ENCODE assay signal across 13 cellular contexts in genomic region chr19:35736913-35737886, GRCh38. TPM values are rescaled to one million over a fixed set of nuclear protein-coding genes. Genes with fewer than 3 reads are reported as not detected.
A peak's percentile ranks its signal among the peaks of the same experiment; 100 is the strongest.
DNase-seq lines count a peak whose midpoint lies in the region; ATAC-seq, FAIRE-seq and TF ChIP-seq lines count a peak whose summit lies in the region.
"Had no signal": no experiment of that assay in that cellular context is flagged by ENCODE, and none has a peak within 500 bp of the region (broad histone marks: within the 10 kb centered on the region; RNA-seq: fewer than 3 reads in every experiment).

No MANE protein-coding gene starts in this region.

- no peak for ATAC-seq in HepG2
- ATAC-seq in right lobe of liver: no peak
- ATAC-seq: left lobe of liver had no signal

- H3K9ac ChIP-seq in HepG2 (ENCODE audit: insufficient read depth, low read depth, low read length): no peak overlapping the region
- no peak overlapping the region for H3K9ac ChIP-seq in OCI-LY3 (ENCODE audit: low read length)

- no peak overlapping the region for H3K4me2 ChIP-seq in HepG2 (ENCODE audit: low read depth, low read length)
- H3K4me2 ChIP-seq in OCI-LY3 (ENCODE audit: low read length): no peak overlapping the region

- peak; percentile 26 for FAIRE-seq in HepG2 (lab: Jason Lieb, UNC)
- FAIRE-seq: HTR-8/SVneo had no signal

- no peak overlapping the region for H3K27ac Mint-ChIP-seq in endothelial cell (ENCODE audit: unreplicated experiment)

- H3K36me3 ChIP-seq in HepG2 (replicated peaks in 1 of 2; ENCODE audit: control insufficient read depth in 1 of 2, insufficient read depth in 2 of 2, low read length in 2 of 2) (peaks cover 23 to 62% of the 10 kb centered on the region in 2 experiments; a peak in 4 of 5 replicates), right lobe of liver (peaks cover 0 to 44% (median 2%) of the 10 kb centered on the region in 4 donors), OCI-LY3 (replicated peaks; ENCODE audit: low read depth, low read length) (peaks cover 49% of the 10 kb centered on the region)

- H3K79me2 ChIP-seq in HepG2 (ENCODE audit: insufficient read depth, low read length) (no peaks in the 10 kb centered on the region), OCI-LY3 (ENCODE audit: low read length) (peaks cover 2% of the 10 kb centered on the region; the same call in 1 of the 2 replicates)

- H4K20me1 ChIP-seq in HepG2 (ENCODE audit: insufficient read depth, low read length) (no peaks in the 10 kb centered on the region), OCI-LY3 (ENCODE audit: insufficient read depth, low read length) (peaks cover 9% of the 10 kb centered on the region; the same call in 1 of the 2 replicates)

- DNase-seq in HepG2 (ENCODE audit: low spot score) (no peak), right lobe of liver (no peak), endothelial cell (ENCODE audit: low spot score) (no peak), RKO (ENCODE audit: low spot score) (no peak), SIG-M5 treated with dmso at 0.1 percent for 504 hours (lab: John Stamatoyannopoulos, UW; ENCODE audit: unreplicated experiment) (no peak), cerebellum (ENCODE audit: low spot score) (no peak)
- no peak for DNase-seq in stimulated activated CD4-positive, alpha-beta T cell treated with anti-CD3 and anti-CD28 coated beads, Interleukin-4, amount 100 ng/mL, for 4 hours
- DNase-seq: esophagus squamous epithelium, NCI-H524, retina had no signal

- H3K27ac ChIP-seq in HepG2 (ENCODE audit: extremely low read length, insufficient read depth, low read length) (no peak overlapping the region), right lobe of liver (no peak overlapping the region), OCI-LY3 (ENCODE audit: low read length) (no peak overlapping the region)
- H3K27ac ChIP-seq: esophagus squamous epithelium had no signal

- POLR2A ChIA-PET in HepG2 (lab: Yijun Ruan, JAX): interaction anchor here (1.1 to 4.6 kb wide), 3 partner anchors 11 to 17 kb away, joined by 3 to 69 read pairs (median 7); partner anchors contain the start of gene LIN37

- H3K4me3 Mint-ChIP-seq in endothelial cell (ENCODE audit: unreplicated experiment): peak overlapping the region; percentile 39

- CTCF ChIA-PET in HepG2 (lab: Yijun Ruan, JAX; ENCODE audit: low intra/inter-chr PET ratio, low total read pairs): interaction anchor here (1.7 kb wide), 1 partner anchor 43 kb away, joined by 5 read pairs; no protein-coding TSS in a partner anchor

- TF ChIP-seq RAD21 in HepG2 (CRISPR knock-in tag; IDR thresholded peaks at IDR 0.05): no peak

- peak; percentile 24; the same call in 1 of the 2 replicates for TF ChIP-seq CTCF in HepG2 (CRISPR knock-in tag; IDR thresholded peaks at IDR 0.05)
- TF ChIP-seq CTCF in right lobe of liver (IDR thresholded peaks at IDR 0.05): peak in 1 of 4 donors; percentile 12
- peak; percentile 25 for TF ChIP-seq CTCF in OCI-LY3 (IDR thresholded peaks at IDR 0.05; ENCODE audit: low read depth, low read length)
- no peak for TF ChIP-seq CTCF in endothelial cell (IDR thresholded peaks at IDR 0.05; ENCODE audit: unreplicated experiment)

- 97% methylated on average over 16 of the region's 22 CpGs for WGBS in HepG2 (ENCODE audit: low lambda C conversion rate)
- 89% methylated on average over 8 of the region's 22 CpGs for WGBS in right lobe of liver (ENCODE audit: insufficient coverage, low coverage, low lambda C conversion rate, missing lambda C conversion rate)

- peaks cover 29% of the 10 kb centered on the region for H3K27me3 Mint-ChIP-seq in endothelial cell (ENCODE audit: unreplicated experiment)

- peaks cover 9% of the 10 kb centered on the region for H3K4me1 Mint-ChIP-seq in endothelial cell (ENCODE audit: unreplicated experiment)

- BruUV-seq in HepG2 (replicated peaks; lab: Mats Ljungman, UMichigan): no TSS peak

- in situ Hi-C loops in HepG2 (cut with HindIII; ENCODE audit: extremely low pct_ligation_motif_present, low pct_unique_long_range_greater_than_20kb): no loop called here

- peaks cover 31% of the 10 kb centered on the region for H3K36me3 Mint-ChIP-seq in endothelial cell (ENCODE audit: low read depth, unreplicated experiment)

- intact Hi-C loops in HepG2 (cut with micrococcal nuclease; ENCODE audit: unreplicated experiment): no loop called here
- intact Hi-C loops in right lobe of liver (cut with DNase I): no loop called here

- H2AFZ ChIP-seq in HepG2 (ENCODE audit: low read length) (no peak overlapping the region), OCI-LY3 (ENCODE audit: low read depth, low read length) (no peak overlapping the region)

- H3K27me3 ChIP-seq in HepG2 (ENCODE audit: control insufficient read depth in 1 of 2, insufficient read depth in 2 of 2, low read length in 2 of 2) (no peaks in the 10 kb centered on the region), right lobe of liver (no peaks in the 10 kb centered on the region), OCI-LY3 (ENCODE audit: low read depth, low read length) (no peaks in the 10 kb centered on the region)
- H3K27me3 ChIP-seq: esophagus squamous epithelium had no signal

- TF ChIP-seq EP300 in HepG2 (IDR thresholded peaks at IDR 0.05; ENCODE audit: low read depth in 2 of 2, low read length in 2 of 2): no peak
- no peak for TF ChIP-seq EP300 in HepG2 (CRISPR knock-in tag; IDR thresholded peaks at IDR 0.05; ENCODE audit: borderline replicate concordance)

- H3K9me3 ChIP-seq in HepG2 (ENCODE audit: low read length) (no peaks in the 10 kb centered on the region), right lobe of liver (no peaks in the 10 kb centered on the region), OCI-LY3 (ENCODE audit: insufficient read depth, low read length) (no peaks in the 10 kb centered on the region)
- H3K9me3 ChIP-seq: esophagus squamous epithelium had no signal

- no peak overlapping the region for H3K4me3 ChIP-seq in HepG2 (replicated peaks in 1 of 3; ENCODE audit: insufficient read depth in 1 of 3, low read depth in 2 of 3, low read length in 3 of 3)
- no peak overlapping the region for H3K4me3 ChIP-seq in right lobe of liver
- H3K4me3 ChIP-seq in OCI-LY3 (ENCODE audit: low read length): no peak overlapping the region
- H3K4me3 ChIP-seq: esophagus squamous epithelium had no signal

- H3K4me1 ChIP-seq in HepG2 (ENCODE audit: insufficient read depth, low read length): peaks cover 18% of the 10 kb centered on the region
- peaks cover 0 to 16% (median 0%) of the 10 kb centered on the region in 4 donors for H3K4me1 ChIP-seq in right lobe of liver
- H3K4me1 ChIP-seq in OCI-LY3 (ENCODE audit: low read length): peaks cover 14% of the 10 kb centered on the region

- TF ChIP-seq POLR2A in HepG2 (IDR thresholded peaks at IDR 0.05; ENCODE audit: insufficient read depth in 1 of 2, low read depth in 2 of 2, low read length in 2 of 2) (no peak), right lobe of liver (IDR thresholded peaks at IDR 0.05) (no peak)

- H3K9me3 Mint-ChIP-seq in endothelial cell (ENCODE audit: unreplicated experiment): no peaks in the 10 kb centered on the region

RNA-seq across cellular contexts. Expression of gene IGFLR1, which starts 5.1 kb away (rescaled TPM):
- total RNA-seq in HepG2 (2016; rRNA removed; fragmentation: Illumina TruSeq; extraction: Trizol) (3.4 and 5.4 TPM in 2 replicates), right lobe of liver (10 to 100 TPM; 16.3 to 58.9 (median 29.3) TPM), endothelial cell (ENCODE audit: unreplicated experiment) (3.2 TPM), cerebellum (1.3 TPM)
- 9.3 and 12.1 TPM in 2 replicates for total RNA-seq in HepG2 (2016; cell fraction: cytosol; rRNA removed; fragmentation: Illumina TruSeq; extraction: Trizol; ENCODE audit: low read depth)
- 3.8 and 6.5 TPM in 2 replicates for total RNA-seq in HepG2 (2016; cell fraction: insoluble cytoplasmic fraction; rRNA removed; fragmentation: Illumina TruSeq; extraction: Trizol)
- total RNA-seq in HepG2 (2016; cell fraction: membrane; rRNA removed; fragmentation: Illumina TruSeq; extraction: Trizol): 11.9 and 15.5 TPM in 2 replicates
- total RNA-seq in HepG2 (2016; cell fraction: nucleus; rRNA removed; fragmentation: Illumina TruSeq; extraction: Trizol): 2.7 and 3.9 TPM in 2 replicates
- 7.4 and 8.9 TPM in 2 replicates for polyA plus RNA-seq in HepG2 (2011; rRNA removed)
- polyA plus RNA-seq in HepG2 (2011; cell fraction: cytosol; rRNA removed): 6.5 and 8.4 TPM in 2 replicates
- polyA plus RNA-seq in HepG2 (2011; cell fraction: nucleus; rRNA removed): 22.4 and 23.0 TPM in 2 replicates
- 2.8 and 4.2 TPM in 2 replicates for polyA plus RNA-seq in HepG2 (2012)
- 22.3 and 24.5 TPM in 2 replicates for polyA plus RNA-seq in HepG2 (2016; cell fraction: cytosol; fragmentation: Illumina TruSeq; extraction: Trizol; ENCODE audit: low read depth)
- polyA plus RNA-seq in HepG2 (2016; cell fraction: insoluble cytoplasmic fraction; fragmentation: Illumina TruSeq; extraction: Trizol; ENCODE audit: low read depth): 6.5 and 10.6 TPM in 2 replicates
- polyA plus RNA-seq in HepG2 (2016; cell fraction: membrane; fragmentation: Illumina TruSeq; extraction: Trizol; ENCODE audit: low read depth): 24.0 and 25.4 TPM in 2 replicates
- polyA plus RNA-seq in HepG2 (2016; cell fraction: nucleus; fragmentation: Illumina TruSeq; extraction: Trizol; ENCODE audit: insufficient read depth, low read depth): 11.7 and 17.1 TPM in 2 replicates
- 4.9 and 7.7 TPM in 2 replicates for polyA minus RNA-seq in HepG2 (2011; rRNA and poly(A)+ RNA removed; ENCODE audit: low replicate concordance)
- 1.3 and 3.7 TPM in 2 replicates for polyA minus RNA-seq in HepG2 (2011; cell fraction: cytosol; rRNA and poly(A)+ RNA removed)
- 2.8 and 3.2 TPM in 2 replicates for polyA minus RNA-seq in HepG2 (2011; cell fraction: nucleus; rRNA and poly(A)+ RNA removed)

RNA-seq across cellular contexts. Expression of gene U2AF1L4, which starts 8.0 kb away (rescaled TPM):
- 4.7 and 7.9 TPM in 2 replicates for total RNA-seq in HepG2 (2016; rRNA removed; fragmentation: Illumina TruSeq; extraction: Trizol)
- total RNA-seq in HepG2 (2016; cell fraction: cytosol; rRNA removed; fragmentation: Illumina TruSeq; extraction: Trizol; ENCODE audit: low read depth): 2.5 and 3.0 TPM in 2 replicates
- 3.4 and 7.8 TPM in 2 replicates for total RNA-seq in HepG2 (2016; cell fraction: insoluble cytoplasmic fraction; rRNA removed; fragmentation: Illumina TruSeq; extraction: Trizol)
- total RNA-seq in HepG2 (2016; cell fraction: membrane; rRNA removed; fragmentation: Illumina TruSeq; extraction: Trizol): 4.2 and 5.2 TPM in 2 replicates
- total RNA-seq in HepG2 (2016; cell fraction: nucleus; rRNA removed; fragmentation: Illumina TruSeq; extraction: Trizol): 8.5 and 9.9 TPM in 2 replicates
- polyA plus RNA-seq in HepG2 (2011; rRNA removed): 14.2 and 15.4 TPM in 2 replicates
- 6.5 and 9.4 TPM in 2 replicates for polyA plus RNA-seq in HepG2 (2011; cell fraction: cytosol; rRNA removed)
- polyA plus RNA-seq in HepG2 (2011; cell fraction: nucleus; rRNA removed): 90.7 and 113 TPM in 2 replicates
- polyA plus RNA-seq in HepG2 (2012): 8.2 and 8.6 TPM in 2 replicates
- 3.5 and 5.0 TPM in 2 replicates for polyA plus RNA-seq in HepG2 (2016; cell fraction: cytosol; fragmentation: Illumina TruSeq; extraction: Trizol; ENCODE audit: low read depth)
- polyA plus RNA-seq in HepG2 (2016; cell fraction: insoluble cytoplasmic fraction; fragmentation: Illumina TruSeq; extraction: Trizol; ENCODE audit: low read depth): 4.8 and 6.9 TPM in 2 replicates
- polyA plus RNA-seq in HepG2 (2016; cell fraction: membrane; fragmentation: Illumina TruSeq; extraction: Trizol; ENCODE audit: low read depth): 5.2 and 5.8 TPM in 2 replicates
- polyA plus RNA-seq in HepG2 (2016; cell fraction: nucleus; fragmentation: Illumina TruSeq; extraction: Trizol; ENCODE audit: insufficient read depth, low read depth): 36.4 and 41.6 TPM in 2 replicates
- polyA minus RNA-seq in HepG2 (2011; rRNA and poly(A)+ RNA removed; ENCODE audit: low replicate concordance): 9.3 and 10.1 TPM in 2 replicates
- polyA minus RNA-seq in HepG2 (2011; cell fraction: cytosol; rRNA and poly(A)+ RNA removed): 1.6 and 1.9 TPM in 2 replicates
- 17.0 and 19.3 TPM in 2 replicates for polyA minus RNA-seq in HepG2 (2011; cell fraction: nucleus; rRNA and poly(A)+ RNA removed)
- total RNA-seq in right lobe of liver: 10 to 100 TPM; 11.3 to 19.9 (median 17.5) TPM
- 12.0 TPM for total RNA-seq in endothelial cell (ENCODE audit: unreplicated experiment)
- 8.6 TPM for total RNA-seq in cerebellum

RNA-seq across cellular contexts. Expression of gene PSENEN, which starts 8.3 kb away (rescaled TPM):
- total RNA-seq in HepG2 (2016; rRNA removed; fragmentation: Illumina TruSeq; extraction: Trizol) (20.0 and 34.2 TPM in 2 replicates), right lobe of liver (10 to 100 TPM; 24.2 to 42.9 (median 35.8) TPM), endothelial cell (ENCODE audit: unreplicated experiment) (99.0 TPM), cerebellum (11.3 TPM)
- 8.3 and 8.7 TPM in 2 replicates for total RNA-seq in HepG2 (2016; cell fraction: cytosol; rRNA removed; fragmentation: Illumina TruSeq; extraction: Trizol; ENCODE audit: low read depth)
- total RNA-seq in HepG2 (2016; cell fraction: insoluble cytoplasmic fraction; rRNA removed; fragmentation: Illumina TruSeq; extraction: Trizol): 22.6 and 36.6 TPM in 2 replicates
- 9.0 and 11.8 TPM in 2 replicates for total RNA-seq in HepG2 (2016; cell fraction: membrane; rRNA removed; fragmentation: Illumina TruSeq; extraction: Trizol)
- 25.9 and 30.1 TPM in 2 replicates for total RNA-seq in HepG2 (2016; cell fraction: nucleus; rRNA removed; fragmentation: Illumina TruSeq; extraction: Trizol)
- polyA plus RNA-seq in HepG2 (2011; rRNA removed): 16.9 and 22.6 TPM in 2 replicates
- 13.2 and 17.3 TPM in 2 replicates for polyA plus RNA-seq in HepG2 (2011; cell fraction: cytosol; rRNA removed)
- 9.9 and 11.5 TPM in 2 replicates for polyA plus RNA-seq in HepG2 (2011; cell fraction: nucleus; rRNA removed)
- polyA plus RNA-seq in HepG2 (2012): 16.1 and 18.5 TPM in 2 replicates
- polyA plus RNA-seq in HepG2 (2016; cell fraction: cytosol; fragmentation: Illumina TruSeq; extraction: Trizol; ENCODE audit: low read depth): 12.4 and 17.6 TPM in 2 replicates
- 30.0 and 36.1 TPM in 2 replicates for polyA plus RNA-seq in HepG2 (2016; cell fraction: insoluble cytoplasmic fraction; fragmentation: Illumina TruSeq; extraction: Trizol; ENCODE audit: low read depth)
- 12.5 and 13.2 TPM in 2 replicates for polyA plus RNA-seq in HepG2 (2016; cell fraction: membrane; fragmentation: Illumina TruSeq; extraction: Trizol; ENCODE audit: low read depth)
- 55.1 and 70.2 TPM in 2 replicates for polyA plus RNA-seq in HepG2 (2016; cell fraction: nucleus; fragmentation: Illumina TruSeq; extraction: Trizol; ENCODE audit: insufficient read depth, low read depth)
- polyA minus RNA-seq in HepG2 (2011; rRNA and poly(A)+ RNA removed; ENCODE audit: low replicate concordance): 24.1 and 61.3 TPM in 2 replicates
- 4.3 and 4.7 TPM in 2 replicates for polyA minus RNA-seq in HepG2 (2011; cell fraction: cytosol; rRNA and poly(A)+ RNA removed)
- polyA minus RNA-seq in HepG2 (2011; cell fraction: nucleus; rRNA and poly(A)+ RNA removed): 3.0 and 7.3 TPM in 2 replicates

RNA-seq across cellular contexts. Expression of gene LIN37, which starts 11.2 kb away (rescaled TPM):
- total RNA-seq in HepG2 (2016; rRNA removed; fragmentation: Illumina TruSeq; extraction: Trizol) (3.5 and 6.3 TPM in 2 replicates), right lobe of liver (1 to 10 TPM; 3.2 to 8.2 (median 4.9) TPM), endothelial cell (ENCODE audit: unreplicated experiment) (9.0 TPM), cerebellum (11.1 TPM)
- total RNA-seq in HepG2 (2016; cell fraction: cytosol; rRNA removed; fragmentation: Illumina TruSeq; extraction: Trizol; ENCODE audit: low read depth): 8.4 and 12.8 TPM in 2 replicates
- total RNA-seq in HepG2 (2016; cell fraction: insoluble cytoplasmic fraction; rRNA removed; fragmentation: Illumina TruSeq; extraction: Trizol): 4.5 and 7.1 TPM in 2 replicates
- total RNA-seq in HepG2 (2016; cell fraction: membrane; rRNA removed; fragmentation: Illumina TruSeq; extraction: Trizol): 4.8 and 6.4 TPM in 2 replicates
- total RNA-seq in HepG2 (2016; cell fraction: nucleus; rRNA removed; fragmentation: Illumina TruSeq; extraction: Trizol): 10.4 and 11.7 TPM in 2 replicates
- 8.7 and 8.9 TPM in 2 replicates for polyA plus RNA-seq in HepG2 (2011; rRNA removed)
- 6.2 and 9.3 TPM in 2 replicates for polyA plus RNA-seq in HepG2 (2011; cell fraction: cytosol; rRNA removed)
- polyA plus RNA-seq in HepG2 (2011; cell fraction: nucleus; rRNA removed): 53.4 and 56.4 TPM in 2 replicates
- polyA plus RNA-seq in HepG2 (2012): 7.0 and 8.2 TPM in 2 replicates
- 5.5 and 6.3 TPM in 2 replicates for polyA plus RNA-seq in HepG2 (2016; cell fraction: cytosol; fragmentation: Illumina TruSeq; extraction: Trizol; ENCODE audit: low read depth)
- 3.9 and 5.2 TPM in 2 replicates for polyA plus RNA-seq in HepG2 (2016; cell fraction: insoluble cytoplasmic fraction; fragmentation: Illumina TruSeq; extraction: Trizol; ENCODE audit: low read depth)
- polyA plus RNA-seq in HepG2 (2016; cell fraction: membrane; fragmentation: Illumina TruSeq; extraction: Trizol; ENCODE audit: low read depth): 3.8 and 4.3 TPM in 2 replicates
- 28.1 and 34.8 TPM in 2 replicates for polyA plus RNA-seq in HepG2 (2016; cell fraction: nucleus; fragmentation: Illumina TruSeq; extraction: Trizol; ENCODE audit: insufficient read depth, low read depth)
- 4.0 and 8.3 TPM in 2 replicates for polyA minus RNA-seq in HepG2 (2011; rRNA and poly(A)+ RNA removed; ENCODE audit: low replicate concordance)
- 3.4 and 3.9 TPM in 2 replicates for polyA minus RNA-seq in HepG2 (2011; cell fraction: cytosol; rRNA and poly(A)+ RNA removed)
- polyA minus RNA-seq in HepG2 (2011; cell fraction: nucleus; rRNA and poly(A)+ RNA removed): 16.9 and 22.6 TPM in 2 replicates

RNA-seq across cellular contexts. Expression of gene KMT2B, which starts 19.4 kb away (rescaled TPM):
- 6.2 TPM in 2 replicates for total RNA-seq in HepG2 (2016; rRNA removed; fragmentation: Illumina TruSeq; extraction: Trizol)
- total RNA-seq in HepG2 (2016; cell fraction: cytosol; rRNA removed; fragmentation: Illumina TruSeq; extraction: Trizol; ENCODE audit: low read depth): 2.6 TPM in 2 replicates
- 4.4 and 5.3 TPM in 2 replicates for total RNA-seq in HepG2 (2016; cell fraction: insoluble cytoplasmic fraction; rRNA removed; fragmentation: Illumina TruSeq; extraction: Trizol)
- total RNA-seq in HepG2 (2016; cell fraction: membrane; rRNA removed; fragmentation: Illumina TruSeq; extraction: Trizol): 3.8 and 4.1 TPM in 2 replicates
- 14.7 and 15.4 TPM in 2 replicates for total RNA-seq in HepG2 (2016; cell fraction: nucleus; rRNA removed; fragmentation: Illumina TruSeq; extraction: Trizol)
- polyA plus RNA-seq in HepG2 (2011; rRNA removed): 16.9 and 19.2 TPM in 2 replicates
- 9.3 and 10.9 TPM in 2 replicates for polyA plus RNA-seq in HepG2 (2011; cell fraction: cytosol; rRNA removed)
- 113 and 130 TPM in 2 replicates for polyA plus RNA-seq in HepG2 (2011; cell fraction: nucleus; rRNA removed)
- polyA plus RNA-seq in HepG2 (2012): 20.4 and 30.9 TPM in 2 replicates
- polyA plus RNA-seq in HepG2 (2016; cell fraction: cytosol; fragmentation: Illumina TruSeq; extraction: Trizol; ENCODE audit: low read depth): 2.5 and 3.0 TPM in 2 replicates
- polyA plus RNA-seq in HepG2 (2016; cell fraction: insoluble cytoplasmic fraction; fragmentation: Illumina TruSeq; extraction: Trizol; ENCODE audit: low read depth): 10.8 and 11.6 TPM in 2 replicates
- polyA plus RNA-seq in HepG2 (2016; cell fraction: membrane; fragmentation: Illumina TruSeq; extraction: Trizol; ENCODE audit: low read depth): 5.5 and 6.5 TPM in 2 replicates
- 69.3 and 89.2 TPM in 2 replicates for polyA plus RNA-seq in HepG2 (2016; cell fraction: nucleus; fragmentation: Illumina TruSeq; extraction: Trizol; ENCODE audit: insufficient read depth, low read depth)
- 11.1 and 11.4 TPM in 2 replicates for polyA minus RNA-seq in HepG2 (2011; rRNA and poly(A)+ RNA removed; ENCODE audit: low replicate concordance)
- 4.3 and 4.4 TPM in 2 replicates for polyA minus RNA-seq in HepG2 (2011; cell fraction: cytosol; rRNA and poly(A)+ RNA removed)
- polyA minus RNA-seq in HepG2 (2011; cell fraction: nucleus; rRNA and poly(A)+ RNA removed): 13.3 and 13.6 TPM in 2 replicates
- total RNA-seq in right lobe of liver: 10 to 100 TPM; 10.5 to 23.1 (median 15.0) TPM
- total RNA-seq in endothelial cell (ENCODE audit: unreplicated experiment): 51.7 TPM
- total RNA-seq in cerebellum: 7.1 TPM
